ENCODE assay signal across 16 cellular contexts in the genomic region with DNA sequence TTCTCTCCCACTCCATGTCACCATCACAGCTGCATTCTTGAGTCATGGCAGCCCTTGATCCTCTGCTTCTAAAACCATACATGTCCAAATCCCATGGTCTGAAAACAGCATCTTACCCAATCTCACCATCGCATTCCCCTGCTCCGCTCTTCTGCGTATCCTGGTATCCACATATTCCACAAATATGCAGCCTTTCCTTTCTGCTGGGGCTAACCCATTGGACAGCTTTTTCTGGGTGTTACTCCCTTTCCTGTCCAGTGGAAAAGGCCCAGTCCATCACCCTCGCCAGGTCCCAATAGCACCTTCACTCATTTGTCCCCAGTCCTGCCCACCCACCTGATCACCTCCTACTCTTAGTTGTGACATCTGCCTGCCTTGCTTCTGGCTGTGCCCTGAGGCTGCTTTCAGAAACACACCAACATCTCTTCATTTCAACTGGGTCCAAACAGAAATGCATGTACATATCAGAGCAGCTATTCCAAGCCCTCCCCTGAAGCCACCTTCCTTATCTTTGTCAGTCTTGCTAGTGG.
DNase-seq lines count a peak whose midpoint lies in the region; ATAC-seq and TF ChIP-seq lines count a peak whose summit lies in the region.
"Had no signal": no experiment of that assay in that cellular context is flagged by ENCODE, and none has a peak within 500 bp of the region (broad histone marks: within the 10 kb centered on the region; RNA-seq: fewer than 3 reads in every experiment).

No MANE protein-coding gene starts in this region.

- 78 to 92% (median 91%) methylated on average over 4 of the region's 4 CpGs for WGBS in heart left ventricle, 4 donors

- intact Hi-C loops in cardiac septum (cut with DNase I) (no loop called here), heart left ventricle (cut with DNase I) (no loop called here), sciatic nerve (cut with DNase I) (no loop called here)

- no peak overlapping the region for H3K4me3 ChIP-seq in heart left ventricle
- H3K4me3 ChIP-seq: A549, HAP-1 had no signal

- H3K27me3 ChIP-seq in heart left ventricle = peaks cover 0 to 62% (median 13%) of the 10 kb centered on the region in 9 donors

- no peak overlapping the region for H3K27ac ChIP-seq in heart left ventricle
- H3K27ac ChIP-seq: 22Rv1, A549, C4-2B had no signal

- DNase-seq in cardiac septum (ENCODE audit: low spot score) (peak; percentile 27), heart left ventricle (no peak), islet precursor cell (peak; percentile 20), sciatic nerve (ENCODE audit: low spot score) (peak; percentile 4), dermis blood vessel endothelial cell (no peak), GM20000 (ENCODE audit: low spot score) (no peak)
- DNase-seq: AML-193; CD4-positive, alpha-beta T cell; DMS153; DMS79; GDM1 had no signal

- ATAC-seq in heart left ventricle = no peak
- no peak for ATAC-seq in sciatic nerve
- ATAC-seq in HG03045 (IDR thresholded peaks at IDR 0.05; ENCODE audit: unreplicated experiment) = no peak
- ATAC-seq: A549 had no signal

- H3K4me1 ChIP-seq in heart left ventricle = no peaks in the 10 kb centered on the region
- H3K4me1 ChIP-seq: A549, HAP-1 had no signal

- peaks cover 0 to 4% (median 0%) of the 10 kb centered on the region in 12 donors for H3K9me3 ChIP-seq in heart left ventricle
- H3K9me3 ChIP-seq: A549, HAP-1 had no signal

- no peaks in the 10 kb centered on the region for H3K36me3 ChIP-seq in heart left ventricle
- H3K36me3 ChIP-seq: HAP-1 had no signal

- TF ChIP-seq POLR2A in heart left ventricle (IDR thresholded peaks at IDR 0.05) = no peak

- no peak for TF ChIP-seq CTCF in heart left ventricle (IDR thresholded peaks at IDR 0.05)
- TF ChIP-seq CTCF in GM20000 (IDR thresholded peaks at IDR 0.05; ENCODE audit: extremely low read depth, missing control alignments) = no peak

Comparison
In these comparisons a context has a peak if more than half of its experiments do, and no peak if none do; other contexts are left out.
1. DNase-seq: peak in cardiac septum (single experiment), islet precursor cell (single experiment) and sciatic nerve (single experiment); none in heart left ventricle (0 of 5), dermis blood vessel endothelial cell (single experiment) and GM20000 (single experiment).